In genomic region chr11:1832181-1832988, GRCh38 we compare ENCODE assay signal across 1 cellular context.
TF ChIP-seq lines count a peak whose summit lies in the region.

No MANE protein-coding gene starts in this region.

TF ChIP-seq in HepG2, 621 proteins besides CTCF, POLR2A, EP300 and RAD21 (continued from another document and continues in another):
- TF ChIP-seq ZBED4 (CRISPR knock-in tag; IDR thresholded peaks at IDR 0.05; ENCODE audit: borderline replicate concordance) (0 out of 2 replicates have a peak, but pooled peaks have one; percentile 56), NBN (conservative IDR thresholded peaks at IDR 0.05) (no peak), JDP2 (CRISPR knock-in tag; IDR thresholded peaks at IDR 0.05; ENCODE audit: borderline replicate concordance) (no peak), ZNF749 (CRISPR knock-in tag; IDR thresholded peaks at IDR 0.05; ENCODE audit: borderline replicate concordance) (no peak), ISL2 (CRISPR knock-in tag; IDR thresholded peaks at IDR 0.05) (no peak), ZFP36L1 (CRISPR knock-in tag; IDR thresholded peaks at IDR 0.05) (no peak), RNF219 (CRISPR knock-in tag; IDR thresholded peaks at IDR 0.05) (no peak), ZNF652 (CRISPR knock-in tag; IDR thresholded peaks at IDR 0.05; ENCODE audit: borderline replicate concordance, low read depth) (no peak), ZNF790 (CRISPR knock-in tag; IDR thresholded peaks at IDR 0.05; ENCODE audit: borderline replicate concordance) (peak; percentile 47; the same call in 1 of the 2 replicates), ZNF275 (CRISPR knock-in tag; IDR thresholded peaks at IDR 0.05; ENCODE audit: borderline replicate concordance) (no peak), SP4 (CRISPR knock-in tag; IDR thresholded peaks at IDR 0.05) (0 out of 2 replicates have a peak, but pooled peaks have one; percentile 26), ETS1 (CRISPR knock-in tag; IDR thresholded peaks at IDR 0.05) (no peak), TEAD2 (CRISPR knock-in tag; IDR thresholded peaks at IDR 0.05) (no peak), GTF2F1 (IDR thresholded peaks at IDR 0.05; ENCODE audit: low read length) (no peak), BCL3 (CRISPR knock-in tag; IDR thresholded peaks at IDR 0.05) (no peak), TSC22D2 (CRISPR knock-in tag; IDR thresholded peaks at IDR 0.05; ENCODE audit: borderline replicate concordance) (no peak), TRAFD1 (CRISPR knock-in tag; IDR thresholded peaks at IDR 0.05; ENCODE audit: borderline replicate concordance) (no peak), ZBTB34 (CRISPR knock-in tag; IDR thresholded peaks at IDR 0.05) (no peak), TGIF2 (CRISPR knock-in tag; IDR thresholded peaks at IDR 0.05) (no peak), MAZ (IDR thresholded peaks at IDR 0.05; ENCODE audit: borderline replicate concordance, low read depth, low read length) (no peak), MAZ (CRISPR knock-in tag; IDR thresholded peaks at IDR 0.05; ENCODE audit: low read depth) (0 out of 2 replicates have a peak, but pooled peaks have one; percentile 30), TAF1 (CRISPR knock-in tag; IDR thresholded peaks at IDR 0.05) (no peak), ZZZ3 (CRISPR knock-in tag; IDR thresholded peaks at IDR 0.05; ENCODE audit: borderline replicate concordance) (no peak), ADNP (CRISPR knock-in tag; IDR thresholded peaks at IDR 0.05) (no peak), TFE3 (CRISPR knock-in tag; IDR thresholded peaks at IDR 0.05) (no peak), CSRNP2 (CRISPR knock-in tag; conservative IDR thresholded peaks at IDR 0.05; ENCODE audit: low read depth) (no peak), ZNF615 (CRISPR knock-in tag; IDR thresholded peaks at IDR 0.05; ENCODE audit: borderline replicate concordance) (no peak), REXO4 (CRISPR knock-in tag; IDR thresholded peaks at IDR 0.05; ENCODE audit: borderline replicate concordance) (no peak), GABPB1 (CRISPR knock-in tag; IDR thresholded peaks at IDR 0.05) (peak; percentile 52; the same call in 1 of the 2 replicates), ZNF362 (CRISPR knock-in tag; IDR thresholded peaks at IDR 0.05; ENCODE audit: borderline replicate concordance) (no peak), MIXL1 (CRISPR knock-in tag; IDR thresholded peaks at IDR 0.05) (no peak), HINFP (CRISPR knock-in tag; IDR thresholded peaks at IDR 0.05; ENCODE audit: low read depth) (0 out of 2 replicates have a peak, but pooled peaks have one; percentile 40)
